ENCODE assay signal across 35 cellular contexts in genomic region chr17:79369001-79369400, GRCh38.
"Had no signal": no experiment of that assay in that cellular context is flagged by ENCODE, and none has a peak within 500 bp of the region (broad histone marks: within the 10 kb centered on the region; RNA-seq: fewer than 3 reads in every experiment).

No MANE protein-coding gene starts in this region.

- H3K36me3 Mint-ChIP-seq: activated CD4-positive, alpha-beta memory T cell treated with anti-CD3 and anti-CD28 coated beads for 36 hours; activated naive CD4-positive, alpha-beta T cell treated with anti-CD3 and anti-CD28 coated beads, Interleukin-2, amount 10 ng/mL, durations not matched to agents 7 days and 5 days; activated naive CD4-positive, alpha-beta T cell treated with anti-CD3 and anti-CD28 coated beads, Interleukin-2, amount 50 U/mL, for 24 hours; activated naive CD8-positive, alpha-beta T cell; activated naive CD8-positive, alpha-beta T cell treated with anti-CD3 and anti-CD28 coated beads, Interleukin-2, amount 10 ng/mL, durations not matched to agents 7 days and 5 days; brain had no signal

- H3K27me3 ChIP-seq: ascending aorta had no signal

- H3K36me3 ChIP-seq: ascending aorta, cardiac muscle cell had no signal

- H3K4me3 ChIP-seq: ascending aorta, cardiac muscle cell had no signal

- DNase-seq: activated B cell treated with CpG ODN at 0.5 μM for 24 hours; activated CD4-positive, alpha-beta memory T cell treated with anti-CD3 and anti-CD28 coated beads for 36 hours; activated CD4-positive, alpha-beta T cell treated with anti-CD3 and anti-CD28 coated beads for 4 hours; activated CD4-positive, alpha-beta T cell treated with anti-CD3 and anti-CD28 coated beads, Interleukin-2, amount 10 ng/mL, durations not matched to agents 24 days and 14 days; activated CD4-positive, alpha-beta T cell treated with anti-CD3 and anti-CD28 coated beads, Interleukin-2, amount 50 U/mL, for 1 hour; activated CD4-positive, alpha-beta T cell treated with anti-CD3 and anti-CD28 coated beads, Interleukin-2, amount 50 U/mL, for 4 hours; activated CD4-positive, CD25-positive, alpha-beta regulatory T cell treated with anti-CD3 and anti-CD28 coated beads, Interleukin-2, amount 50 U/mL, for 72 hours; activated CD8-positive, alpha-beta memory T cell treated with anti-CD3 and anti-CD28 coated beads, Interleukin-2, amount 50 U/mL, for 4 hours; activated CD8-positive, alpha-beta T cell treated with anti-CD3 and anti-CD28 coated beads for 36 hours; activated effector memory CD4-positive, alpha-beta T cell treated with Interleukin-2 at 50 U/mL for 16 hours; activated gamma-delta T cell; activated naive CD4-positive, alpha-beta T cell treated with Interleukin-2 at 50 U/mL for 16 hours; activated naive CD8-positive, alpha-beta T cell treated with anti-CD3 and anti-CD28 coated beads, Interleukin-2, amount 10 ng/mL, durations not matched to agents 7 days and 5 days; activated naive CD8-positive, alpha-beta T cell treated with anti-CD3 and anti-CD28 coated beads, Interleukin-2, amount 50 U/mL, for 24 hours; activated T-cell treated with anti-CD3 and anti-CD28 coated beads for 4 hours; activated T-cell treated with anti-CD3 and anti-CD28 coated beads, Interleukin-2, amount 50 U/mL, for 1 hour; activated T-cell treated with anti-CD3 and anti-CD28 coated beads, Interleukin-2, amount 50 U/mL, for 48 hours; amygdala; anterior cingulate cortex; caudate nucleus; cerebellar nuclear complex; T-helper 1 cell; T-helper 2 cell; T-helper 9 cell had no signal

- H3K9me3 ChIP-seq: ascending aorta had no signal

- ATAC-seq: activated CD8-positive, alpha-beta T cell treated with anti-CD3 and anti-CD28 coated beads for 36 hours; activated naive CD8-positive, alpha-beta T cell treated with anti-CD3 and anti-CD28 coated beads, Interleukin-2, amount 50 U/mL, for 24 hours had no signal

- H3K4me1 ChIP-seq: ascending aorta had no signal

- H3K4me3 Mint-ChIP-seq: activated B cell treated with CpG ODN at 0.5 μM for 24 hours; activated CD4-positive, alpha-beta memory T cell treated with anti-CD3 and anti-CD28 coated beads for 36 hours; activated CD4-positive, alpha-beta T cell treated with anti-CD3 and anti-CD28 coated beads, Interleukin-2, amount 10 ng/mL, durations not matched to agents 24 days and 14 days; activated CD8-positive, alpha-beta T cell treated with anti-CD3 and anti-CD28 coated beads for 36 hours; activated naive CD4-positive, alpha-beta T cell treated with anti-CD3 and anti-CD28 coated beads, Interleukin-2, amount 10 ng/mL, durations not matched to agents 7 days and 5 days; activated naive CD4-positive, alpha-beta T cell treated with anti-CD3 and anti-CD28 coated beads, Interleukin-2, amount 50 U/mL, for 24 hours; activated naive CD8-positive, alpha-beta T cell; activated naive CD8-positive, alpha-beta T cell treated with anti-CD3 and anti-CD28 coated beads, Interleukin-2, amount 10 ng/mL, durations not matched to agents 7 days and 5 days; activated naive CD8-positive, alpha-beta T cell treated with anti-CD3 and anti-CD28 coated beads, Interleukin-2, amount 50 U/mL, for 24 hours; brain; central memory CD8-positive, alpha-beta T cell; T-helper 1 cell treated with Interleukin-12 subunit alpha and Interleukin-12 subunit beta and Interleukin-4 antibody, amounts not matched to agents 30 μg/mL and 1 μg/mL, for 36 hours; T-helper 2 cell treated with Interferon-gamma antibody and Interleukin-4, amounts not matched to agents 5 μg/mL and 100 μg/mL, for 36 hours had no signal

- H3K27ac Mint-ChIP-seq: activated B cell treated with CpG ODN at 0.5 μM for 24 hours; activated CD4-positive, alpha-beta memory T cell treated with anti-CD3 and anti-CD28 coated beads for 36 hours; activated CD4-positive, alpha-beta T cell treated with anti-CD3 and anti-CD28 coated beads, Interleukin-2, amount 10 ng/mL, durations not matched to agents 24 days and 14 days; activated CD8-positive, alpha-beta T cell treated with anti-CD3 and anti-CD28 coated beads for 36 hours; activated naive CD4-positive, alpha-beta T cell treated with anti-CD3 and anti-CD28 coated beads, Interleukin-2, amount 10 ng/mL, durations not matched to agents 7 days and 5 days; activated naive CD4-positive, alpha-beta T cell treated with anti-CD3 and anti-CD28 coated beads, Interleukin-2, amount 50 U/mL, for 24 hours; activated naive CD8-positive, alpha-beta T cell; activated naive CD8-positive, alpha-beta T cell treated with anti-CD3 and anti-CD28 coated beads, Interleukin-2, amount 10 ng/mL, durations not matched to agents 7 days and 5 days; activated naive CD8-positive, alpha-beta T cell treated with anti-CD3 and anti-CD28 coated beads, Interleukin-2, amount 50 U/mL, for 24 hours; activated T-helper 2 cell treated with anti-CD3 and anti-CD28 coated beads, Interferon-gamma antibody, Interleukin-2, Interleukin-4, amounts not matched to agents 10 μg/mL and 5 μg/mL and 100 μg/mL, durations not matched to agents 14 hours and 24 hours and 36 hours; brain; T-helper 1 cell treated with Interleukin-12 subunit alpha and Interleukin-12 subunit beta and Interleukin-4 antibody, amounts not matched to agents 30 μg/mL and 1 μg/mL, for 36 hours; T-helper 2 cell treated with Interferon-gamma antibody and Interleukin-4, amounts not matched to agents 5 μg/mL and 100 μg/mL, for 36 hours had no signal

- H3K4me1 Mint-ChIP-seq: activated CD4-positive, alpha-beta T cell treated with anti-CD3 and anti-CD28 coated beads, Interleukin-2, amount 10 ng/mL, durations not matched to agents 24 days and 14 days; activated naive CD4-positive, alpha-beta T cell treated with anti-CD3 and anti-CD28 coated beads, Interleukin-2, amount 10 ng/mL, durations not matched to agents 7 days and 5 days; activated naive CD4-positive, alpha-beta T cell treated with anti-CD3 and anti-CD28 coated beads, Interleukin-2, amount 50 U/mL, for 24 hours; activated naive CD8-positive, alpha-beta T cell treated with anti-CD3 and anti-CD28 coated beads, Interleukin-2, amount 10 ng/mL, durations not matched to agents 7 days and 5 days; activated naive CD8-positive, alpha-beta T cell treated with anti-CD3 and anti-CD28 coated beads, Interleukin-2, amount 50 U/mL, for 24 hours; central memory CD8-positive, alpha-beta T cell had no signal

- H3K27ac ChIP-seq: ascending aorta, cardiac muscle cell, VCaP had no signal

- H3K9me3 Mint-ChIP-seq: activated B cell treated with CpG ODN at 0.5 μM for 24 hours; activated CD4-positive, alpha-beta memory T cell treated with anti-CD3 and anti-CD28 coated beads for 36 hours; activated CD4-positive, alpha-beta T cell treated with anti-CD3 and anti-CD28 coated beads, Interleukin-2, amount 10 ng/mL, durations not matched to agents 24 days and 14 days; activated CD8-positive, alpha-beta T cell treated with anti-CD3 and anti-CD28 coated beads for 36 hours; activated naive CD4-positive, alpha-beta T cell treated with anti-CD3 and anti-CD28 coated beads, Interleukin-2, amount 10 ng/mL, durations not matched to agents 7 days and 5 days; activated naive CD4-positive, alpha-beta T cell treated with anti-CD3 and anti-CD28 coated beads, Interleukin-2, amount 50 U/mL, for 24 hours; activated naive CD8-positive, alpha-beta T cell treated with anti-CD3 and anti-CD28 coated beads, Interleukin-2, amount 10 ng/mL, durations not matched to agents 7 days and 5 days; activated naive CD8-positive, alpha-beta T cell treated with anti-CD3 and anti-CD28 coated beads, Interleukin-2, amount 50 U/mL, for 24 hours; activated T-helper 2 cell treated with anti-CD3 and anti-CD28 coated beads, Interferon-gamma antibody, Interleukin-2, Interleukin-4, amounts not matched to agents 10 μg/mL and 5 μg/mL and 100 μg/mL, durations not matched to agents 14 hours and 24 hours and 36 hours; central memory CD8-positive, alpha-beta T cell; T-helper 1 cell treated with Interleukin-12 subunit alpha and Interleukin-12 subunit beta and Interleukin-4 antibody, amounts not matched to agents 30 μg/mL and 1 μg/mL, for 36 hours; T-helper 2 cell treated with Interferon-gamma antibody and Interleukin-4, amounts not matched to agents 5 μg/mL and 100 μg/mL, for 36 hours had no signal
